In the genomic region with DNA sequence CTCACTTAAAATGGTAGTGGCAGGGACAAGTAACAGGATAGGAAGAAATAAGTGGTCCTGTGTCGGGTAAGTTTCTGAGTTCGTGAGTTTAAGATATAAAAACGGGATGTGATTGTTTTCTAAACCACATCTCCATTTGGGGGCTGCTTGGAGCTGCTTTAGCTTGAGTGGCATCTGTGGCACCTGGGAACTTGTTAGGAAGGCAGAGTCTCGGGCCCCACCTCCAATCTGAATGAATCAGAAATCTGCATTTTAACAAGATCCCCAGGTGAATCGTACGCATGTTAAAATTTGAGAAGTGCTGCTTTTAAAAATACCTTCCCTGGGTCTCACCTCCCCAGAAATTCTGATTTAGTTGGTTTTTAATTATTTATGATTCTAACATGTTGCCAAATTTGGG, we compare ENCODE assay signal across 24 cellular contexts.
DNase-seq lines count a peak whose midpoint lies in the region; FAIRE-seq and TF ChIP-seq lines count a peak whose summit lies in the region.
"Had no signal": no experiment of that assay in that cellular context is flagged by ENCODE, and none has a peak within 500 bp of the region (broad histone marks: within the 10 kb centered on the region; RNA-seq: fewer than 3 reads in every experiment).

No MANE protein-coding gene starts in this region.

- H3K4ac ChIP-seq in H9 (ENCODE audit: low read depth, low read length) (no peak overlapping the region), H1 (replicated peaks; ENCODE audit: insufficient read length, low read depth, low read length) (no peak overlapping the region)

- H2AK5ac ChIP-seq in H9 (ENCODE audit: insufficient read length, low read length) (no peak overlapping the region), H1 (ENCODE audit: low read depth, low read length) (no peak overlapping the region)

- H2BK5ac ChIP-seq in H9 (ENCODE audit: insufficient read length, low read length) (no peak overlapping the region), H1 (ENCODE audit: low read depth, low read length) (peak overlapping the region; percentile 46; the same call in 1 of the 2 replicates)

- no peaks in the 10 kb centered on the region for H3K79me2 ChIP-seq in H9 (ENCODE audit: insufficient read depth, low read length)
- no peaks in the 10 kb centered on the region for H3K79me2 ChIP-seq in H1 (ENCODE audit: control insufficient read depth in 1 of 2, insufficient read depth in 2 of 2, low read length in 2 of 2)
- H3K79me2 ChIP-seq in osteoblast (ENCODE audit: insufficient read depth, low read length) = no peaks in the 10 kb centered on the region

- H3K56ac ChIP-seq in H9 (ENCODE audit: insufficient read length, low read depth, low read length) (no peak overlapping the region), H1 (replicated peaks; ENCODE audit: insufficient read length, low read depth, low read length) (no peak overlapping the region)

- H3K27me3 Mint-ChIP-seq in H9 (ENCODE audit: low read depth) (no peaks in the 10 kb centered on the region; the same call in 1 of the 2 replicates), progenitor cell of endocrine pancreas (no peaks in the 10 kb centered on the region), chondrocyte (ENCODE audit: low read depth) (no peaks in the 10 kb centered on the region)
- H3K27me3 Mint-ChIP-seq in activated T-cell treated with anti-CD3 and anti-CD28 coated beads, Interleukin-2, amount 50 U/mL, for 24 hours = no peaks in the 10 kb centered on the region
- H3K27me3 Mint-ChIP-seq: B cell had no signal

- H3K27me3 ChIP-seq in H9 (ENCODE audit: insufficient read depth, low read length) (no peaks in the 10 kb centered on the region), H1 (replicated peaks in 1 of 4; ENCODE audit: control insufficient read depth in 3 of 4, extremely low read depth in 1 of 4, insufficient read depth in 3 of 4, low read length in 3 of 4) (no peaks in the 10 kb centered on the region), osteoblast (ENCODE audit: insufficient read depth, low read length) (peaks cover 10% of the 10 kb centered on the region)
- H3K27me3 ChIP-seq: BLaER1 treated with 17β-estradiol and CSF1 and Interleukin-3, amounts not matched to agents 10 nM and 100 nM had no signal

- no peak overlapping the region for H3K4me3 Mint-ChIP-seq in H9
- no peak overlapping the region for H3K4me3 Mint-ChIP-seq in progenitor cell of endocrine pancreas (ENCODE audit: low read depth)
- H3K4me3 Mint-ChIP-seq in chondrocyte (ENCODE audit: unreplicated experiment) = no peak overlapping the region
- no peak overlapping the region for H3K4me3 Mint-ChIP-seq in activated T-cell treated with anti-CD3 and anti-CD28 coated beads, Interleukin-2, amount 50 U/mL, for 24 hours
- H3K4me3 Mint-ChIP-seq: B cell; CD4-positive, alpha-beta T cell; CD8-positive, alpha-beta T cell had no signal

- H4K20me1 ChIP-seq in H9 (ENCODE audit: control insufficient read depth, insufficient read depth, insufficient read length) = no peaks in the 10 kb centered on the region
- no peaks in the 10 kb centered on the region for H4K20me1 ChIP-seq in H1 (replicated peaks in 1 of 2; ENCODE audit: control insufficient read depth in 1 of 2, insufficient read depth in 2 of 2, low read length in 2 of 2)
- no peaks in the 10 kb centered on the region for H4K20me1 ChIP-seq in osteoblast (ENCODE audit: insufficient read depth, low read length)
- H4K20me1 ChIP-seq: BLaER1 treated with 17β-estradiol and CSF1 and Interleukin-3, amounts not matched to agents 10 nM and 100 nM had no signal

- H3K36me3 ChIP-seq in H1 (ENCODE audit: control insufficient read depth in 2 of 4, insufficient read depth in 4 of 4, low read length in 3 of 4) (no peaks in the 10 kb centered on the region), osteoblast (ENCODE audit: insufficient read depth, low read length) (no peaks in the 10 kb centered on the region)
- H3K36me3 ChIP-seq: BLaER1 treated with 17β-estradiol and CSF1 and Interleukin-3, amounts not matched to agents 10 nM and 100 nM had no signal

- WGBS in H9 (ENCODE audit: extremely low coverage, insufficient read length, low lambda C conversion rate) = no CpG with 5 or more reads among the region's 6 CpGs
- 72% methylated on average over 6 of the region's 6 CpGs; no CpG with 5 or more reads in 1 of the 2 experiments for WGBS in H1 (ENCODE audit: extremely low coverage in 1 of 2, insufficient coverage in 1 of 2, insufficient read length in 1 of 2, insufficient replicate concordance in 2 of 2, low coverage in 1 of 2, low lambda C conversion rate in 2 of 2, missing lambda C conversion rate in 1 of 2), 2 experiments

- no peak overlapping the region for H4K8ac ChIP-seq in H9 (replicated peaks; ENCODE audit: insufficient read length, low read depth, low read length)
- no peak overlapping the region for H4K8ac ChIP-seq in H1 (ENCODE audit: extremely low read depth, insufficient read depth, low read length)

- CTCF ChIA-PET in H1 (lab: Charles Lee; ENCODE audit: partially characterized antibody) = interaction anchor here (0.8 to 6.3 kb wide), 7 partner anchors 12 to 86 kb away, joined by 3 to 67 read pairs (median 13); no protein-coding TSS in a partner anchor

- H3T11ph ChIP-seq in H9 (ENCODE audit: low read length) = no peak overlapping the region

- H3K18ac ChIP-seq in H9 (ENCODE audit: insufficient read length, low read depth, low read length) = no peak overlapping the region
- H3K18ac ChIP-seq in H1 (ENCODE audit: extremely low read depth, low read length) = no peak overlapping the region

- peaks cover 0 to 5% (median 2%) of the 10 kb centered on the region in 3 experiments; a peak in 2 of 7 replicates for H3K36me3 Mint-ChIP-seq in H9 (ENCODE audit: insufficient read depth in 1 of 3, low read depth in 3 of 3)
- peaks cover 36% of the 10 kb centered on the region for H3K36me3 Mint-ChIP-seq in progenitor cell of endocrine pancreas (ENCODE audit: insufficient read depth)
- H3K36me3 Mint-ChIP-seq in chondrocyte (ENCODE audit: low read depth) = peaks cover 7% of the 10 kb centered on the region
- H3K36me3 Mint-ChIP-seq in activated T-cell treated with anti-CD3 and anti-CD28 coated beads, Interleukin-2, amount 50 U/mL, for 24 hours (ENCODE audit: low read depth) = no peaks in the 10 kb centered on the region
- H3K36me3 Mint-ChIP-seq: CD8-positive, alpha-beta T cell had no signal

- no peak for TF ChIP-seq RAD21 in H1 (IDR thresholded peaks at IDR 0.05 in 1 of 2, conservative IDR thresholded peaks at IDR 0.05 in 1 of 2; ENCODE audit: low read depth in 2 of 2, low read length in 2 of 2)

- H2BK120ac ChIP-seq in H9 (ENCODE audit: low read depth, low read length, poor library complexity, severe bottlenecking) (no peak overlapping the region), H1 (replicated peaks; ENCODE audit: low read depth, low read length) (no peak overlapping the region)

- no peak overlapping the region for H2BK12ac ChIP-seq in H9 (ENCODE audit: insufficient read length, low read depth, low read length)
- H2BK12ac ChIP-seq in H1 (ENCODE audit: low read depth, low read length) = no peak overlapping the region

- H4K5ac ChIP-seq in H9 (ENCODE audit: insufficient read length, low read depth, low read length) (no peak overlapping the region), H1 (ENCODE audit: insufficient read length, low read depth, low read length) (no peak overlapping the region)

- no peak overlapping the region for H3K4me3 ChIP-seq in H1 (ENCODE audit: extremely low read depth in 1 of 4, insufficient read depth in 2 of 4, low read depth in 3 of 4, low read length in 4 of 4)
- no peak overlapping the region for H3K4me3 ChIP-seq in osteoblast (ENCODE audit: insufficient read depth, low read length)
- H3K4me3 ChIP-seq: BLaER1 treated with 17β-estradiol and CSF1 and Interleukin-3, amounts not matched to agents 10 nM and 100 nM had no signal

- POLR2A ChIA-PET in H1 (lab: Charles Lee; ENCODE audit: partially characterized antibody) = no interaction called here

- no peak for TF ChIP-seq CTCF in H9 (conservative IDR thresholded peaks at IDR 0.05)
- TF ChIP-seq CTCF in H1 (IDR thresholded peaks at IDR 0.05; ENCODE audit: control extremely low read depth in 1 of 3, insufficient read depth in 1 of 3, low read depth in 1 of 3, low read length in 3 of 3) = no peak
- no peak for TF ChIP-seq CTCF in osteoblast (IDR thresholded peaks at IDR 0.05; ENCODE audit: extremely low read depth, low read depth, low read length)
- no peak for TF ChIP-seq CTCF in progenitor cell of endocrine pancreas (IDR thresholded peaks at IDR 0.05; ENCODE audit: unreplicated experiment)
- no peak for TF ChIP-seq CTCF in chondrocyte (IDR thresholded peaks at IDR 0.05)

- no peak for FAIRE-seq in H1 (lab: Jason Lieb, UNC)
- FAIRE-seq: A204.1, D721Med, G401.6, GM12891, GM19239 had no signal

- H3K27ac Mint-ChIP-seq in H9 (0 out of 7 replicates have a peak overlapping the region, but pooled peaks of 2 of the 3 experiments have one; percentile 12 to 62), progenitor cell of endocrine pancreas (peak overlapping the region; percentile 6), chondrocyte (ENCODE audit: unreplicated experiment) (no peak overlapping the region)
- H3K27ac Mint-ChIP-seq in activated T-cell treated with anti-CD3 and anti-CD28 coated beads, Interleukin-2, amount 50 U/mL, for 24 hours = no peak overlapping the region
- H3K27ac Mint-ChIP-seq: B cell; CD4-positive, alpha-beta T cell; CD8-positive, alpha-beta T cell had no signal

- no peak overlapping the region for H3K27ac ChIP-seq in H9 (ENCODE audit: insufficient read length, low read depth, low read length)
- no peak overlapping the region for H3K27ac ChIP-seq in H1 (ENCODE audit: low read depth, low read length)
- no peak overlapping the region for H3K27ac ChIP-seq in osteoblast (ENCODE audit: low read depth, low read length)
- H3K27ac ChIP-seq: BLaER1 treated with 17β-estradiol and CSF1 and Interleukin-3, amounts not matched to agents 10 nM and 100 nM; C4-2B had no signal

- H3K23ac ChIP-seq in H9 (ENCODE audit: insufficient read length, low read depth, low read length) = no peak overlapping the region
- no peak overlapping the region for H3K23ac ChIP-seq in H1 (ENCODE audit: insufficient read length)

- no peak for TF ChIP-seq EP300 in H1 (IDR thresholded peaks at IDR 0.05; ENCODE audit: borderline replicate concordance in 1 of 2, low read depth in 2 of 2, low read length in 2 of 2)

- H3K9ac ChIP-seq in H9 (ENCODE audit: extremely low read depth, insufficient read length, low read length) = no peak overlapping the region
- no peak overlapping the region for H3K9ac ChIP-seq in H1 (replicated peaks in 1 of 4; ENCODE audit: extremely low read depth in 1 of 4, low read depth in 3 of 4, low read length in 3 of 4)
- H3K9ac ChIP-seq: BLaER1 treated with 17β-estradiol and CSF1 and Interleukin-3, amounts not matched to agents 10 nM and 100 nM had no signal

- no peak overlapping the region for H4K91ac ChIP-seq in H9 (ENCODE audit: insufficient read length, low read depth, low read length)
- no peak overlapping the region for H4K91ac ChIP-seq in H1 (replicated peaks; ENCODE audit: insufficient read length, low read length)

- H3K79me1 ChIP-seq in H9 (ENCODE audit: insufficient read depth, low read depth, low read length, poor library complexity, severe bottlenecking) (no peaks in the 10 kb centered on the region), H1 (ENCODE audit: low read depth, low read length) (no peaks in the 10 kb centered on the region)

- H3K23me2 ChIP-seq in H9 (ENCODE audit: insufficient read length, low read depth, low read length, poor library complexity, severe bottlenecking) (no peaks in the 10 kb centered on the region), H1 (ENCODE audit: low read depth, low read length) (no peaks in the 10 kb centered on the region)

- H3K4me2 ChIP-seq in H9 (ENCODE audit: insufficient read depth, insufficient read length, low read length) (peak overlapping the region; percentile 33), H1 (ENCODE audit: insufficient read depth in 1 of 2, low read depth in 2 of 2, low read length in 2 of 2) (no peak overlapping the region), osteoblast (ENCODE audit: insufficient read depth, low read length) (no peak overlapping the region)
- H3K4me2 ChIP-seq: BLaER1 treated with 17β-estradiol and CSF1 and Interleukin-3, amounts not matched to agents 10 nM and 100 nM had no signal

- no peaks in the 10 kb centered on the region for H3K9me3 ChIP-seq in H9 (ENCODE audit: control insufficient read depth, low read depth, low read length)
- no peaks in the 10 kb centered on the region for H3K9me3 ChIP-seq in H1 (ENCODE audit: insufficient read depth in 2 of 2, low read depth in 1 of 2, low read length in 1 of 2)
- no peaks in the 10 kb centered on the region for H3K9me3 ChIP-seq in osteoblast (ENCODE audit: low read depth, low read length)
- H3K9me3 ChIP-seq: BLaER1 treated with 17β-estradiol and CSF1 and Interleukin-3, amounts not matched to agents 10 nM and 100 nM; Caco-2 had no signal

- no peaks in the 10 kb centered on the region for H3K9me3 Mint-ChIP-seq in H9
- H3K9me3 Mint-ChIP-seq in progenitor cell of endocrine pancreas (ENCODE audit: low read depth) = no peaks in the 10 kb centered on the region
- H3K9me3 Mint-ChIP-seq in chondrocyte (ENCODE audit: low read depth) = no peaks in the 10 kb centered on the region
- H3K9me3 Mint-ChIP-seq in activated T-cell treated with anti-CD3 and anti-CD28 coated beads, Interleukin-2, amount 50 U/mL, for 24 hours = no peaks in the 10 kb centered on the region
- H3K9me3 Mint-ChIP-seq: CD4-positive, alpha-beta T cell; CD8-positive, alpha-beta T cell had no signal

- H3K4me1 Mint-ChIP-seq in H9 = peaks cover 31 to 34% of the 10 kb centered on the region in 2 experiments
- H3K4me1 Mint-ChIP-seq in progenitor cell of endocrine pancreas (ENCODE audit: low read depth) = no peaks in the 10 kb centered on the region
- peaks cover 41% of the 10 kb centered on the region for H3K4me1 Mint-ChIP-seq in chondrocyte (ENCODE audit: low read depth)
- no peaks in the 10 kb centered on the region for H3K4me1 Mint-ChIP-seq in activated T-cell treated with anti-CD3 and anti-CD28 coated beads, Interleukin-2, amount 50 U/mL, for 24 hours (ENCODE audit: low read depth)
- H3K4me1 Mint-ChIP-seq: B cell had no signal

- no peak overlapping the region for H2AFZ ChIP-seq in H9 (ENCODE audit: low read length)
- 0 out of 2 replicates have a peak overlapping the region, but pooled peaks have one; percentile 56 for H2AFZ ChIP-seq in H1 (ENCODE audit: low read length)
- H2AFZ ChIP-seq in osteoblast (ENCODE audit: low read length) = peak overlapping the region; percentile 42

- no peak overlapping the region for H2BK20ac ChIP-seq in H9 (ENCODE audit: low read depth, low read length, poor library complexity, severe bottlenecking)
- H2BK20ac ChIP-seq in H1 (ENCODE audit: low read length) = no peak overlapping the region

- H3K4me1 ChIP-seq in H9 (ENCODE audit: insufficient read depth, low read length) (peaks cover 9% of the 10 kb centered on the region; the same call in 1 of the 2 replicates), H1 (replicated peaks in 1 of 4; ENCODE audit: control insufficient read depth in 3 of 4, insufficient read depth in 4 of 4, low read length in 3 of 4) (peaks cover 0 to 13% (median 6%) of the 10 kb centered on the region in 4 experiments; a peak in 3 of 7 replicates), osteoblast (ENCODE audit: insufficient read depth, low read length) (peaks cover 7% of the 10 kb centered on the region)
- H3K4me1 ChIP-seq: Caco-2 had no signal

- no peak overlapping the region for H3K14ac ChIP-seq in H9 (ENCODE audit: insufficient read depth, low read length)
- H3K14ac ChIP-seq in H1 (ENCODE audit: insufficient read length) = no peak overlapping the region

- no peak for TF ChIP-seq POLR2A in H1 (IDR thresholded peaks at IDR 0.05; ENCODE audit: control extremely low read depth in 1 of 2, low read depth in 2 of 2, low read length in 2 of 2)

- H2BK15ac ChIP-seq in H9 (ENCODE audit: low read depth, low read length) = no peak overlapping the region
- H2BK15ac ChIP-seq in H1 (ENCODE audit: low read length) = no peak overlapping the region

- no peak for DNase-seq in H9
- no peak for DNase-seq in H1 (ENCODE audit: low read depth in 1 of 2, low spot score in 2 of 2)
- no peak for DNase-seq in osteoblast (ENCODE audit: insufficient read length, low spot score, missing footprints)
- no peak for DNase-seq in progenitor cell of endocrine pancreas (ENCODE audit: low spot score, unreplicated experiment)
- no peak for DNase-seq in chondrocyte (ENCODE audit: low spot score)
- no peak for DNase-seq in NCI-H146 treated with DMSO at 0.1 percent for 48 hours (lab: John Stamatoyannopoulos, UW; ENCODE audit: unreplicated experiment)
- DNase-seq in activated T-cell treated with anti-CD3 and anti-CD28 coated beads, Interleukin-2, amount 50 U/mL, for 24 hours = no peak
- DNase-seq in amniotic stem cell (lab: John Stamatoyannopoulos, UW) = no peak
- DNase-seq: 8988T; AML-193; Caco-2; Calu3; CD4-positive, alpha-beta T cell; CD8-positive, alpha-beta T cell; DMS79 treated with DMSO at 0.1 percent for 48 hours; GF-D8 had no signal

Comparison
In these comparisons a context has a peak if more than half of its experiments do, and no peak if none do; other contexts are left out.
1. H3K27ac Mint-ChIP-seq: peak in H9 (2 of 3) and progenitor cell of endocrine pancreas (single experiment); none in chondrocyte (single experiment) and activated T-cell treated with anti-CD3 and anti-CD28 coated beads, Interleukin-2, amount 50 U/mL, for 24 hours (single experiment).